8 cellular contexts compared by ENCODE assay signal in genomic region chr11:44559207-44559943, GRCh38. TPM values are rescaled to one million over a fixed set of nuclear protein-coding genes. Genes with fewer than 3 reads are reported as not detected.
DNase-seq lines count a peak whose midpoint lies in the region; ATAC-seq and TF ChIP-seq lines count a peak whose summit lies in the region.

No MANE protein-coding gene starts in this region.

- no peaks in the 10 kb centered on the region for H3K36me3 Mint-ChIP-seq in brain

- no peaks in the 10 kb centered on the region; the same call in 1 of the 2 replicates for H3K27me3 ChIP-seq in HUES6 (ENCODE audit: control insufficient read depth, insufficient read depth, low read length)
- H3K27me3 ChIP-seq in tibial nerve = no peaks in the 10 kb centered on the region

- TF ChIP-seq CTCF in brain (conservative IDR thresholded peaks at IDR 0.05) = no peak
- no peak for TF ChIP-seq CTCF in tibial nerve (IDR thresholded peaks at IDR 0.05)

- H3K27me3 Mint-ChIP-seq in brain = no peaks in the 10 kb centered on the region

- no peak for DNase-seq in NCI-H128 (lab: John Stamatoyannopoulos, UW; ENCODE audit: unreplicated experiment)
- DNase-seq in tibial nerve (ENCODE audit: low spot score in 2 of 2) = no peak
- DNase-seq in activated CD4-positive, CD25-positive, alpha-beta regulatory T cell (lab: John Stamatoyannopoulos, UW) = no peak
- DNase-seq in erythroblast (lab: John Stamatoyannopoulos, UW) = no peak

- peak overlapping the region; percentile 35; the same call in 1 of the 2 replicates for H3K4me3 ChIP-seq in HUES6 (ENCODE audit: low read depth, low read length)
- H3K4me3 ChIP-seq in tibial nerve = no peak overlapping the region

- 64 to 65% methylated on average over 9 of the region's 9 CpGs for WGBS in tibial nerve, 2 donors

- no peak overlapping the region for H3K9ac ChIP-seq in HUES6 (ENCODE audit: low read length)

- H3K9me3 Mint-ChIP-seq in brain = peaks cover 0 to 4% (median 0%) of the 10 kb centered on the region in 5 experiments

- no peak overlapping the region for H3K27ac ChIP-seq in HUES6 (ENCODE audit: low read depth, low read length)
- no peak overlapping the region for H3K27ac ChIP-seq in tibial nerve

- peak; percentile 80 for ATAC-seq in GM21529 (IDR thresholded peaks at IDR 0.05; ENCODE audit: unreplicated experiment)

- H3K27ac Mint-ChIP-seq in brain = peak overlapping the region in 3 of 5 experiments; percentile 9 to 79 (median 10)

- H3K4me1 ChIP-seq in HUES6 (ENCODE audit: control insufficient read depth, insufficient read depth, low read length) = peaks cover 35% of the 10 kb centered on the region
- H3K4me1 ChIP-seq in tibial nerve = peaks cover 0 to 27% (median 12%) of the 10 kb centered on the region in 4 donors

- TF ChIP-seq POLR2A in GM15510 (IDR thresholded peaks at IDR 0.05; ENCODE audit: borderline replicate concordance, extremely low read depth, insufficient read length) = peak; percentile 21
- no peak for TF ChIP-seq POLR2A in tibial nerve (IDR thresholded peaks at IDR 0.05)
- TF ChIP-seq POLR2A in erythroblast (IDR thresholded peaks at IDR 0.05; ENCODE audit: low read length) = no peak

- H3K9me3 ChIP-seq in HUES6 (ENCODE audit: control insufficient read depth, insufficient read depth, low read depth, low read length) (no peaks in the 10 kb centered on the region), tibial nerve (no peaks in the 10 kb centered on the region)

- peaks cover 61% of the 10 kb centered on the region for H3K4me1 Mint-ChIP-seq in brain

- TF ChIP-seq EP300 in tibial nerve (IDR thresholded peaks at IDR 0.05) = no peak

- peak overlapping the region in 1 of 5 experiments; percentile 1 for H3K4me3 Mint-ChIP-seq in brain

- H3K36me3 ChIP-seq in HUES6 (ENCODE audit: control insufficient read depth, insufficient read depth, low read length) (no peaks in the 10 kb centered on the region), tibial nerve (no peaks in the 10 kb centered on the region)

RNA-seq across cellular contexts. Expression of gene CD82, which starts 6.1 kb away (rescaled TPM):
- 43.1 TPM for polyA plus RNA-seq in brain (ENCODE audit: insufficient read depth, low read depth, low replicate concordance)
- total RNA-seq in tibial nerve = 10 to 100 TPM; 27.9 to 49.4 (median 43.4) TPM
